In genomic region chr19:36489139-36489919, GRCh38 we compare ENCODE assay signal across 1 cellular context.
A peak's percentile ranks its signal among the peaks of the same experiment; 100 is the strongest.
TF ChIP-seq lines count a peak whose summit lies in the region.

ZNF566 (minus strand) TSS chr19:36489561; CDS start chr19:36476557, 13,004 bp downstream.

TF ChIP-seq in HepG2, 621 proteins besides CTCF, POLR2A, EP300 and RAD21 (continued from another document and continues in another):
- TF ChIP-seq UBTF (CRISPR knock-in tag; IDR thresholded peaks at IDR 0.05) (peak; percentile 43), MYPOP (CRISPR knock-in tag; IDR thresholded peaks at IDR 0.05) (peak; percentile 82), ZNF747 (CRISPR knock-in tag; IDR thresholded peaks at IDR 0.05; ENCODE audit: borderline replicate concordance) (0 out of 2 replicates have a peak, but pooled peaks have one; percentile 9), ZNF749 (CRISPR knock-in tag; IDR thresholded peaks at IDR 0.05; ENCODE audit: borderline replicate concordance) (no peak), ZNF652 (CRISPR knock-in tag; IDR thresholded peaks at IDR 0.05; ENCODE audit: borderline replicate concordance, low read depth) (no peak), ZNF772 (CRISPR knock-in tag; IDR thresholded peaks at IDR 0.05) (no peak), ZNF138 (CRISPR knock-in tag; IDR thresholded peaks at IDR 0.05; ENCODE audit: low read depth) (no peak), PHF5A (CRISPR knock-in tag; IDR thresholded peaks at IDR 0.05; ENCODE audit: low read depth, unreplicated experiment) (peak; percentile 55), THAP11 (CRISPR knock-in tag; IDR thresholded peaks at IDR 0.05) (peak; percentile 98), NFE2L1 (CRISPR knock-in tag; IDR thresholded peaks at IDR 0.05; ENCODE audit: borderline replicate concordance) (0 out of 2 replicates have a peak, but pooled peaks have one; percentile 29), NBN (conservative IDR thresholded peaks at IDR 0.05) (no peak), GABPB1 (CRISPR knock-in tag; IDR thresholded peaks at IDR 0.05) (peak; percentile 80), NFYB (CRISPR knock-in tag; IDR thresholded peaks at IDR 0.05) (peak; percentile 38; the same call in 1 of the 2 replicates), ONECUT2 (CRISPR knock-in tag; IDR thresholded peaks at IDR 0.05) (no peak), ZNF33B (CRISPR knock-in tag; IDR thresholded peaks at IDR 0.05) (peak; percentile 67), DRAP1 (CRISPR knock-in tag; IDR thresholded peaks at IDR 0.05) (no peak; the same call in 1 of the 2 replicates), ZNF775 (CRISPR knock-in tag; IDR thresholded peaks at IDR 0.05; ENCODE audit: borderline replicate concordance) (no peak), ZNF780A (CRISPR knock-in tag; IDR thresholded peaks at IDR 0.05) (no peak), ZNF513 (CRISPR knock-in tag; conservative IDR thresholded peaks at IDR 0.05) (no peak), KLF12 (CRISPR knock-in tag; IDR thresholded peaks at IDR 0.05; ENCODE audit: borderline replicate concordance) (no peak), ZFP41 (CRISPR knock-in tag; IDR thresholded peaks at IDR 0.05; ENCODE audit: borderline replicate concordance) (peak; percentile 78; the same call in 1 of the 2 replicates), BCLAF1 (IDR thresholded peaks at IDR 0.05) (no peak), ZNF569 (CRISPR knock-in tag; IDR thresholded peaks at IDR 0.05; ENCODE audit: borderline replicate concordance) (no peak), ZBTB43 (CRISPR knock-in tag; conservative IDR thresholded peaks at IDR 0.05) (peak; percentile 82), MED13 (CRISPR knock-in tag; IDR thresholded peaks at IDR 0.05) (peak; percentile 22; the same call in 1 of the 2 replicates), ZNF704 (CRISPR knock-in tag; IDR thresholded peaks at IDR 0.05; ENCODE audit: borderline replicate concordance) (no peak), ZNF589 (CRISPR knock-in tag; conservative IDR thresholded peaks at IDR 0.05) (peak; percentile 11; the same call in 1 of the 2 replicates), SNAPC2 (CRISPR knock-in tag; IDR thresholded peaks at IDR 0.05) (no peak), KLF9 (CRISPR knock-in tag; IDR thresholded peaks at IDR 0.05; ENCODE audit: low read depth) (0 out of 2 replicates have a peak, but pooled peaks have one; percentile 41), TCF7L2 (IDR thresholded peaks at IDR 0.05; ENCODE audit: low read depth, low read length) (no peak), THAP8 (CRISPR knock-in tag; IDR thresholded peaks at IDR 0.05; ENCODE audit: borderline replicate concordance) (no peak), MEIS1 (CRISPR knock-in tag; IDR thresholded peaks at IDR 0.05; ENCODE audit: borderline replicate concordance) (peak; percentile 18; the same call in 1 of the 2 replicates), AKNA (CRISPR knock-in tag; IDR thresholded peaks at IDR 0.05; ENCODE audit: borderline replicate concordance) (no peak), ZNF770 (CRISPR knock-in tag; IDR thresholded peaks at IDR 0.05) (peak; percentile 20; the same call in 1 of the 2 replicates), TBX2 (CRISPR knock-in tag; IDR thresholded peaks at IDR 0.05; ENCODE audit: borderline replicate concordance) (peak; percentile 14), NFATC3 (CRISPR knock-in tag; IDR thresholded peaks at IDR 0.05) (0 out of 2 replicates have a peak, but pooled peaks have one; percentile 47), KDM1A (CRISPR knock-in tag; IDR thresholded peaks at IDR 0.05) (no peak), SMARCC2 (IDR thresholded peaks at IDR 0.05) (no peak), HNRNPK (IDR thresholded peaks at IDR 0.05; ENCODE audit: low read depth, low read length, poor library complexity, severe bottlenecking) (no peak), SPEN (CRISPR knock-in tag; IDR thresholded peaks at IDR 0.05; ENCODE audit: low read depth) (peak; percentile 34; the same call in 1 of the 2 replicates)
